In genomic region chr20:47021850-47022249, GRCh38 we compare ENCODE assay signal across 23 cellular contexts.
"Had no signal": no experiment of that assay in that cellular context is flagged by ENCODE, and none has a peak within 500 bp of the region (broad histone marks: within the 10 kb centered on the region; RNA-seq: fewer than 3 reads in every experiment).

No MANE protein-coding gene starts in this region.

- H3K9me3 ChIP-seq: esophagus muscularis mucosa, gastroesophageal sphincter, heart right ventricle, left lung, lower lobe of right lung, mucosa of descending colon had no signal

- H3K27me3 ChIP-seq: esophagus muscularis mucosa, gastroesophageal sphincter had no signal

- H3K4me1 ChIP-seq: foreskin keratinocyte had no signal

- H3K27ac ChIP-seq: coronary artery, dorsolateral prefrontal cortex, esophagus muscularis mucosa, foreskin keratinocyte, gastroesophageal sphincter, heart right ventricle, left lung, lower lobe of right lung had no signal

- H3K36me3 Mint-ChIP-seq: mesothelial cell of epicardium, naive B cell had no signal

- ATAC-seq: foreskin keratinocyte, gastroesophageal sphincter, heart right ventricle, left cardiac atrium, left lung, left ventricle myocardium superior, lower lobe of right lung, mucosa of descending colon had no signal

- H3K4me3 ChIP-seq: coronary artery, dorsolateral prefrontal cortex, esophagus muscularis mucosa, gastroesophageal sphincter, heart right ventricle, left lung, lower lobe of right lung, mucosa of descending colon had no signal

- H3K9me3 Mint-ChIP-seq: mesothelial cell of epicardium had no signal

- H3K27ac Mint-ChIP-seq: mesothelial cell of epicardium, naive B cell had no signal

- FAIRE-seq: colon, endothelial cell of umbilical vein, frontal cortex, islet of Langerhans, keratinocyte had no signal

- H3K36me3 ChIP-seq: esophagus muscularis mucosa, gastroesophageal sphincter, heart right ventricle, left lung, lower lobe of right lung had no signal

- DNase-seq: dermis blood vessel endothelial cell; dorsolateral prefrontal cortex; effector CD4-positive, alpha-beta T cell; effector memory CD4-positive, alpha-beta T cell; foreskin keratinocyte; heart right ventricle; hippocampal formation; left cardiac atrium; left lung; left ventricle myocardium superior; lower lobe of right lung; mesenchymal stem cell; mucosa of descending colon; naive B cell had no signal
